Comparison of ENCODE assay signal across 13 cellular contexts in genomic region chrX:129706395-129707072, GRCh38. TPM values are rescaled to one million over a fixed set of nuclear protein-coding genes. Genes with fewer than 3 reads are reported as not detected.
A peak's percentile ranks its signal among the peaks of the same experiment; 100 is the strongest.
DNase-seq lines count a peak whose midpoint lies in the region; ATAC-seq and TF ChIP-seq lines count a peak whose summit lies in the region.
"Had no signal": no experiment of that assay in that cellular context is flagged by ENCODE, and none has a peak within 500 bp of the region (broad histone marks: within the 10 kb centered on the region; RNA-seq: fewer than 3 reads in every experiment).

No MANE protein-coding gene starts in this region.

- no peak for TF ChIP-seq CTCF in Calu3 (IDR thresholded peaks at IDR 0.05; ENCODE audit: unreplicated experiment)
- no peak for TF ChIP-seq CTCF in suprapubic skin (IDR thresholded peaks at IDR 0.05)

- H3K4me1 ChIP-seq in suprapubic skin, result no peaks in the 10 kb centered on the region

- no peak overlapping the region for H3K4me3 Mint-ChIP-seq in Calu3 (ENCODE audit: low read depth, unreplicated experiment)
- H3K4me3 Mint-ChIP-seq: activated CD4-positive, alpha-beta T cell treated with anti-CD3 and anti-CD28 coated beads, Interleukin-2, amount 10 ng/mL, durations not matched to agents 24 days and 14 days; CD8-positive, alpha-beta T cell had no signal

- peaks cover 25% of the 10 kb centered on the region for H3K27me3 Mint-ChIP-seq in Calu3 (ENCODE audit: unreplicated experiment)

- 62% methylated on average over 6 of the region's 7 CpGs for WGBS in suprapubic skin

- H3K27ac ChIP-seq in caudate nucleus (ENCODE audit: low read depth, low read length) (peak overlapping the region; percentile 88), suprapubic skin (no peak overlapping the region)
- H3K27ac ChIP-seq: SK-N-MC had no signal

- no peaks in the 10 kb centered on the region for H3K36me3 Mint-ChIP-seq in Calu3 (ENCODE audit: insufficient read depth, unreplicated experiment)
- H3K36me3 Mint-ChIP-seq: CD8-positive, alpha-beta T cell had no signal

- no peak overlapping the region for H3K4me3 ChIP-seq in suprapubic skin
- H3K4me3 ChIP-seq: SK-N-MC, smooth muscle cell had no signal

- no peak overlapping the region for H3K27ac Mint-ChIP-seq in Calu3 (ENCODE audit: unreplicated experiment)
- H3K27ac Mint-ChIP-seq: activated CD4-positive, alpha-beta T cell treated with anti-CD3 and anti-CD28 coated beads, Interleukin-2, amount 10 ng/mL, durations not matched to agents 24 days and 14 days; CD8-positive, alpha-beta T cell had no signal

- TF ChIP-seq POLR2A in suprapubic skin (IDR thresholded peaks at IDR 0.05), result no peak

- BruUV-seq in Calu3 (replicated peaks; lab: Mats Ljungman, UMichigan), result no TSS peak

- intact Hi-C loops in Calu3 (cut with micrococcal nuclease; ENCODE audit: unreplicated experiment), result no loop called here
- intact Hi-C loops in left colon (cut with DNase I, micrococcal nuclease), result no loop called here

- no peaks in the 10 kb centered on the region for H3K9me3 ChIP-seq in suprapubic skin

- H3K4me1 Mint-ChIP-seq in Calu3 (ENCODE audit: low read depth, unreplicated experiment), result no peaks in the 10 kb centered on the region
- H3K4me1 Mint-ChIP-seq: activated CD4-positive, alpha-beta T cell treated with anti-CD3 and anti-CD28 coated beads, Interleukin-2, amount 10 ng/mL, durations not matched to agents 24 days and 14 days had no signal

- TF ChIP-seq EP300 in suprapubic skin (IDR thresholded peaks at IDR 0.05), result no peak

- H3K36me3 ChIP-seq in suprapubic skin, result no peaks in the 10 kb centered on the region

- no peak for ATAC-seq in left colon
- ATAC-seq: CD8-positive, alpha-beta T cell had no signal

- H3K9me3 Mint-ChIP-seq in Calu3 (ENCODE audit: low read depth, unreplicated experiment), result no peaks in the 10 kb centered on the region
- H3K9me3 Mint-ChIP-seq: activated CD4-positive, alpha-beta T cell treated with anti-CD3 and anti-CD28 coated beads, Interleukin-2, amount 10 ng/mL, durations not matched to agents 24 days and 14 days; CD8-positive, alpha-beta T cell had no signal

- CTCF ChIA-PET in Calu3 (lab: Charles Lee), result no interaction called here

- H3K27me3 ChIP-seq in suprapubic skin, result no peaks in the 10 kb centered on the region

- peak; percentile 2 for DNase-seq in Calu3
- peak; percentile 9 to 55 for DNase-seq in NCI-H2081 (lab: John Stamatoyannopoulos, UW)
- DNase-seq in caudate nucleus (lab: John Stamatoyannopoulos, UW), result peak in 59 of 61 donors; percentile 2 to 89 (median 68)
- DNase-seq in myocyte (ENCODE audit: low read depth), result peak; percentile 89
- no peak for DNase-seq in NCI-H2227 treated with DMSO at 0.1 percent for 48 hours (lab: John Stamatoyannopoulos, UW)
- DNase-seq in suprapubic skin (ENCODE audit: low spot score in 2 of 2), result no peak
- DNase-seq in left colon, result no peak
- no peak for DNase-seq in NCI-H2171 (lab: John Stamatoyannopoulos, UW)
- DNase-seq: activated CD4-positive, alpha-beta T cell treated with anti-CD3 and anti-CD28 coated beads, Interleukin-2, amount 10 ng/mL, durations not matched to agents 24 days and 14 days; NCI-H146 had no signal

RNA-seq across cellular contexts. Expression of gene XPNPEP2, which starts 32.2 kb away (rescaled TPM):
- total RNA-seq in Calu3 (2022), result not detected in 2 replicates
- total RNA-seq in myocyte, result 0.16 TPM in 1 of 2 replicates, not detected in the other
- polyA plus RNA-seq in myocyte (2012), result not detected
- total RNA-seq in suprapubic skin, result 1 to 10 TPM in 3 of 4 donors, under 1 TPM in 1; 0.83 to 6.1 (median 2.4) TPM
- 10 to 100 TPM; 11.9 to 22.6 TPM for total RNA-seq in left colon

RNA-seq across cellular contexts. Expression of gene APLN, which starts 51.8 kb away (rescaled TPM):
- total RNA-seq in Calu3 (2022), result 0.35 TPM in 1 of 2 replicates, not detected in the other
- total RNA-seq in myocyte, result 0.43 and 0.94 TPM in 2 replicates
- 2.7 TPM for polyA plus RNA-seq in myocyte (2012)
- under 1 TPM; 0.13 to 0.38 (median 0.29) TPM for total RNA-seq in suprapubic skin
- total RNA-seq in left colon, result under 1 TPM; 0.22 to 0.40 TPM
- total RNA-seq: CD8-positive, alpha-beta T cell had no signal

Comparison
In these comparisons a context has a peak if more than half of its experiments do, and no peak if none do; other contexts are left out.
1. DNase-seq: peak in Calu3 (single experiment), NCI-H2081 (2 of 2), caudate nucleus (59 of 61) and myocyte (single experiment); none in NCI-H2227 treated with DMSO at 0.1 percent for 48 hours (single experiment), suprapubic skin (0 of 2), left colon (0 of 2) and NCI-H2171 (single experiment).